1 cellular context compared by ENCODE assay signal in genomic region chr3:120558784-120559227, GRCh38.
TF ChIP-seq lines count a peak whose summit lies in the region.

No MANE protein-coding gene starts in this region.

TF ChIP-seq in HepG2, 621 proteins besides CTCF, POLR2A, EP300 and RAD21 (continued from another document):
- TF ChIP-seq ATF2 (CRISPR knock-in tag; IDR thresholded peaks at IDR 0.05): peak; percentile 63; the same call in 1 of the 2 replicates
- 0 out of 2 replicates have a peak, but pooled peaks have one; percentile 11 for TF ChIP-seq ATF1 (CRISPR knock-in tag; IDR thresholded peaks at IDR 0.05)
- 0 out of 2 replicates have a peak, but pooled peaks have one; percentile 62 for TF ChIP-seq FOXJ3 (CRISPR knock-in tag; IDR thresholded peaks at IDR 0.05; ENCODE audit: borderline replicate concordance)
- TF ChIP-seq HDAC1 (CRISPR knock-in tag; IDR thresholded peaks at IDR 0.05): 0 out of 2 replicates have a peak, but pooled peaks have one; percentile 29
- no peak for TF ChIP-seq ZNF432 (CRISPR knock-in tag; IDR thresholded peaks at IDR 0.05; ENCODE audit: borderline replicate concordance)
- no peak for TF ChIP-seq ZNF382 (CRISPR knock-in tag; IDR thresholded peaks at IDR 0.05; ENCODE audit: borderline replicate concordance)
- peak; percentile 30; the same call in 1 of the 2 replicates for TF ChIP-seq SALL1 (CRISPR knock-in tag; IDR thresholded peaks at IDR 0.05)
- peak; percentile 15 for TF ChIP-seq YY1 (IDR thresholded peaks at IDR 0.05; ENCODE audit: insufficient read depth, insufficient replicate concordance, low read depth, low read length)
- TF ChIP-seq ISL2 (CRISPR knock-in tag; IDR thresholded peaks at IDR 0.05): 0 out of 2 replicates have a peak, but pooled peaks have one; percentile 25
- TF ChIP-seq JUND (CRISPR knock-in tag; IDR thresholded peaks at IDR 0.05): no peak
- no peak for TF ChIP-seq MAFF (IDR thresholded peaks at IDR 0.05; ENCODE audit: low read depth, low read length)
- TF ChIP-seq MBNL3 (CRISPR knock-in tag; conservative IDR thresholded peaks at IDR 0.05): no peak
- TF ChIP-seq TEF (CRISPR knock-in tag; IDR thresholded peaks at IDR 0.05): 0 out of 2 replicates have a peak, but pooled peaks have one; percentile 25
- TF ChIP-seq TRIM22 (IDR thresholded peaks at IDR 0.05): no peak
TF ChIP-seq in HepG2: peak in this region for 41.
